29 cellular contexts compared by ENCODE assay signal in the genomic region with DNA sequence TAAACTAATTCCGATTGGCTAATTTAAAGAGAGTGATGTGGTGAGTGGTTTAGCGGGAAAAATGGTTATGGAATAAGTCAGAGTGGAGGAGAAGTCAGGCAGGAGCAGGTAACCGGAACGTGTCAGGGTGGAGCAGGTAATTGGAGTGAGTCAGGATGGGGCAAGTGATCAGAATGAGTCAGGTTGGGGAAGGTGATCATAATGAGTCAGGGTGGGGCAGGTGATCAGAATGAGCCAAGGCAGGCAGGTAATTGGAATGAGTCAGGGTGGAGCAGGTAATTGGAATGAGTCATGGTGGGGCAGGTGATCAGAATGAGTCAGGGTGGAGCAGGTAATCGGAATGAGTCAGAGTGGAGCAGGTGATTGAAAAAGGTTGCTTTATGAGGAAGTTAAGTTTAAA.
DNase-seq lines count a peak whose midpoint lies in the region; ATAC-seq, FAIRE-seq and TF ChIP-seq lines count a peak whose summit lies in the region.
"Had no signal": no experiment of that assay in that cellular context is flagged by ENCODE, and none has a peak within 500 bp of the region (broad histone marks: within the 10 kb centered on the region; RNA-seq: fewer than 3 reads in every experiment).

No MANE protein-coding gene starts in this region.

- DNase-seq in A172 (ENCODE audit: low spot score) (peak; percentile 65), RWPE2 (ENCODE audit: low spot score) (peak; percentile 78), islet precursor cell (peak; percentile 77), upper lobe of left lung (no peak)
- no peak for DNase-seq in natural killer cell treated with Interleukin-12 subunit alpha and Interleukin-12 subunit beta and Interleukin-15 and Interleukin-18, amount 100 ng/mL, for 72 hours (ENCODE audit: low spot score)
- DNase-seq in stimulated activated naive B cell treated with anti-CD40 and anti-IgM and Interleukin-4, amounts not matched to agents 10 μg/mL and 1 μg/mL and 100 μg/mL, for 72 hours: no peak
- DNase-seq: activated naive CD8-positive, alpha-beta T cell treated with anti-CD3 and anti-CD28 coated beads, Interleukin-2, amount 50 U/mL, for 24 hours; brain microvascular endothelial cell; CD4-positive, CD25-positive, alpha-beta regulatory T cell; colonic mucosa; DMS153; GF-D8; heart left ventricle; left ventricle myocardium superior; mucosa of descending colon; NCI-H1048; NCI-H2029; NCI-H345; NCI-H82; OCI-M1; T-helper 1 cell had no signal

- FAIRE-seq in G401.6 (lab: Jason Lieb, UNC): peak; percentile 99

- H3K27ac Mint-ChIP-seq in natural killer cell treated with Interleukin-12 subunit alpha and Interleukin-12 subunit beta and Interleukin-15 and Interleukin-18, amount 100 ng/mL, for 72 hours: no peak overlapping the region
- H3K27ac Mint-ChIP-seq in stimulated activated naive B cell treated with anti-CD40 and anti-IgM and Interleukin-4, amounts not matched to agents 10 μg/mL and 1 μg/mL and 100 μg/mL, for 72 hours: no peak overlapping the region
- H3K27ac Mint-ChIP-seq: activated naive CD8-positive, alpha-beta T cell treated with anti-CD3 and anti-CD28 coated beads, Interleukin-2, amount 50 U/mL, for 24 hours; activated T-helper 2 cell treated with anti-CD3 and anti-CD28 coated beads, Interferon-gamma antibody, Interleukin-2, Interleukin-4, amounts not matched to agents 10 μg/mL and 5 μg/mL and 100 μg/mL, durations not matched to agents 14 hours and 24 hours and 36 hours; CD4-positive, CD25-positive, alpha-beta regulatory T cell; stimulated activated effector memory CD8-positive, alpha-beta T cell treated with anti-CD3 and anti-CD28 coated beads, Interleukin-12 subunit alpha, Interleukin-12 subunit beta, amount 100 ng/mL, for 72 hours had no signal

- no peaks in the 10 kb centered on the region for H3K36me3 ChIP-seq in RWPE2 (ENCODE audit: low read depth)
- no peaks in the 10 kb centered on the region for H3K36me3 ChIP-seq in upper lobe of left lung
- H3K36me3 ChIP-seq: brain microvascular endothelial cell, colonic mucosa, HAP-1, heart left ventricle, prostate gland, suprapubic skin had no signal

- H3K4me3 ChIP-seq in RWPE2 (ENCODE audit: severe bottlenecking) (no peak overlapping the region), upper lobe of left lung (no peak overlapping the region)
- H3K4me3 ChIP-seq: colonic mucosa, HAP-1, heart left ventricle, mucosa of descending colon, prostate gland, suprapubic skin had no signal

- no peaks in the 10 kb centered on the region for H3K4me1 ChIP-seq in RWPE2 (ENCODE audit: insufficient read depth, poor library complexity, severe bottlenecking)
- H3K4me1 ChIP-seq in upper lobe of left lung: no peaks in the 10 kb centered on the region
- H3K4me1 ChIP-seq: colonic mucosa, heart left ventricle, prostate gland, suprapubic skin had no signal

- H3K9me3 ChIP-seq in RWPE2 (ENCODE audit: severe bottlenecking) (no peaks in the 10 kb centered on the region), upper lobe of left lung (peaks cover 4 to 19% (median 16%) of the 10 kb centered on the region in 4 donors)
- H3K9me3 ChIP-seq: colonic mucosa, prostate gland had no signal

- no peaks in the 10 kb centered on the region for H3K27me3 ChIP-seq in RWPE2 (ENCODE audit: insufficient read depth, poor library complexity, severe bottlenecking)
- no peaks in the 10 kb centered on the region for H3K27me3 ChIP-seq in upper lobe of left lung
- H3K27me3 ChIP-seq: brain microvascular endothelial cell, colonic mucosa, heart left ventricle, suprapubic skin had no signal

- no peak for TF ChIP-seq EP300 in upper lobe of left lung (IDR thresholded peaks at IDR 0.05)

- peaks cover 11 to 16% of the 10 kb centered on the region in 2 donors for H3K27me3 Mint-ChIP-seq in natural killer cell treated with Interleukin-12 subunit alpha and Interleukin-12 subunit beta and Interleukin-15 and Interleukin-18, amount 100 ng/mL, for 72 hours
- peaks cover 0 to 5% of the 10 kb centered on the region in 2 donors for H3K27me3 Mint-ChIP-seq in stimulated activated naive B cell treated with anti-CD40 and anti-IgM and Interleukin-4, amounts not matched to agents 10 μg/mL and 1 μg/mL and 100 μg/mL, for 72 hours

- TF ChIP-seq POLR2A in upper lobe of left lung (IDR thresholded peaks at IDR 0.05): no peak

- H3K36me3 Mint-ChIP-seq in natural killer cell treated with Interleukin-12 subunit alpha and Interleukin-12 subunit beta and Interleukin-15 and Interleukin-18, amount 100 ng/mL, for 72 hours: peaks cover 28% of the 10 kb centered on the region
- H3K36me3 Mint-ChIP-seq in stimulated activated naive B cell treated with anti-CD40 and anti-IgM and Interleukin-4, amounts not matched to agents 10 μg/mL and 1 μg/mL and 100 μg/mL, for 72 hours: peaks cover 10 to 13% of the 10 kb centered on the region in 2 donors
- H3K36me3 Mint-ChIP-seq: stimulated activated effector memory CD8-positive, alpha-beta T cell treated with anti-CD3 and anti-CD28 coated beads, Interleukin-12 subunit alpha, Interleukin-12 subunit beta, amount 100 ng/mL, for 72 hours had no signal

- ATAC-seq in RWPE2 (ENCODE audit: low read depth) (peak; percentile 87), HG03520 (IDR thresholded peaks at IDR 0.05; ENCODE audit: unreplicated experiment) (no peak), upper lobe of left lung (ENCODE audit: low FRiP score in 2 of 2) (no peak)
- ATAC-seq in natural killer cell treated with Interleukin-12 subunit alpha and Interleukin-12 subunit beta and Interleukin-15 and Interleukin-18, amount 100 ng/mL, for 72 hours: no peak
- ATAC-seq in stimulated activated naive B cell treated with anti-CD40 and anti-IgM and Interleukin-4, amounts not matched to agents 10 μg/mL and 1 μg/mL and 100 μg/mL, for 72 hours (replicated peaks): no peak
- ATAC-seq: activated naive CD8-positive, alpha-beta T cell treated with anti-CD3 and anti-CD28 coated beads, Interleukin-2, amount 50 U/mL, for 24 hours; heart left ventricle; left ventricle myocardium superior; mucosa of descending colon; stimulated activated effector memory CD8-positive, alpha-beta T cell treated with anti-CD3 and anti-CD28 coated beads, Interleukin-12 subunit alpha, Interleukin-12 subunit beta, amount 100 ng/mL, for 72 hours had no signal

- peaks cover 25% of the 10 kb centered on the region for H3K9me3 Mint-ChIP-seq in natural killer cell treated with Interleukin-12 subunit alpha and Interleukin-12 subunit beta and Interleukin-15 and Interleukin-18, amount 100 ng/mL, for 72 hours
- H3K9me3 Mint-ChIP-seq in stimulated activated naive B cell treated with anti-CD40 and anti-IgM and Interleukin-4, amounts not matched to agents 10 μg/mL and 1 μg/mL and 100 μg/mL, for 72 hours: peaks cover 22 to 28% of the 10 kb centered on the region in 2 donors

- TF ChIP-seq CTCF in RWPE2 (IDR thresholded peaks at IDR 0.05; ENCODE audit: poor library complexity, severe bottlenecking) (no peak), upper lobe of left lung (IDR thresholded peaks at IDR 0.05) (no peak)

- 92 to 94% methylated on average over 5 of the region's 5 CpGs for WGBS in upper lobe of left lung, 2 donors

- H3K4me3 Mint-ChIP-seq in natural killer cell treated with Interleukin-12 subunit alpha and Interleukin-12 subunit beta and Interleukin-15 and Interleukin-18, amount 100 ng/mL, for 72 hours: no peak overlapping the region
- no peak overlapping the region for H3K4me3 Mint-ChIP-seq in stimulated activated naive B cell treated with anti-CD40 and anti-IgM and Interleukin-4, amounts not matched to agents 10 μg/mL and 1 μg/mL and 100 μg/mL, for 72 hours
- H3K4me3 Mint-ChIP-seq: activated naive CD8-positive, alpha-beta T cell treated with anti-CD3 and anti-CD28 coated beads, Interleukin-2, amount 50 U/mL, for 24 hours; CD4-positive, CD25-positive, alpha-beta regulatory T cell; stimulated activated effector memory CD8-positive, alpha-beta T cell treated with anti-CD3 and anti-CD28 coated beads, Interleukin-12 subunit alpha, Interleukin-12 subunit beta, amount 100 ng/mL, for 72 hours had no signal

- H3K4me1 Mint-ChIP-seq in natural killer cell treated with Interleukin-12 subunit alpha and Interleukin-12 subunit beta and Interleukin-15 and Interleukin-18, amount 100 ng/mL, for 72 hours (ENCODE audit: low read depth in 2 of 2): peaks cover 0 to 3% of the 10 kb centered on the region in 2 donors
- H3K4me1 Mint-ChIP-seq in stimulated activated naive B cell treated with anti-CD40 and anti-IgM and Interleukin-4, amounts not matched to agents 10 μg/mL and 1 μg/mL and 100 μg/mL, for 72 hours: no peaks in the 10 kb centered on the region
- H3K4me1 Mint-ChIP-seq: activated naive CD8-positive, alpha-beta T cell treated with anti-CD3 and anti-CD28 coated beads, Interleukin-2, amount 50 U/mL, for 24 hours; stimulated activated effector memory CD8-positive, alpha-beta T cell treated with anti-CD3 and anti-CD28 coated beads, Interleukin-12 subunit alpha, Interleukin-12 subunit beta, amount 100 ng/mL, for 72 hours had no signal

- H3K27ac ChIP-seq in RWPE2 (ENCODE audit: poor library complexity, severe bottlenecking): peak overlapping the region; percentile 46
- no peak overlapping the region for H3K27ac ChIP-seq in upper lobe of left lung
- H3K27ac ChIP-seq: brain microvascular endothelial cell, colonic mucosa, heart left ventricle, KMS-11, prostate gland, suprapubic skin had no signal

Comparison
In these comparisons a context has a peak if more than half of its experiments do, and no peak if none do; other contexts are left out.
1. DNase-seq: peak in A172 (single experiment), RWPE2 (single experiment) and islet precursor cell (single experiment); none in natural killer cell treated with Interleukin-12 subunit alpha and Interleukin-12 subunit beta and Interleukin-15 and Interleukin-18, amount 100 ng/mL, for 72 hours (single experiment), stimulated activated naive B cell treated with anti-CD40 and anti-IgM and Interleukin-4, amounts not matched to agents 10 μg/mL and 1 μg/mL and 100 μg/mL, for 72 hours (single experiment) and upper lobe of left lung (0 of 2).